In genomic region chr20:60137657-60138245, GRCh38 we compare ENCODE assay signal across 8 cellular contexts.
DNase-seq lines count a peak whose midpoint lies in the region; ATAC-seq and TF ChIP-seq lines count a peak whose summit lies in the region.

No MANE protein-coding gene starts in this region.

- H3K4me3 Mint-ChIP-seq in activated CD4-positive, alpha-beta memory T cell treated with anti-CD3 and anti-CD28 coated beads, Interleukin-2, amount 10 ng/mL, durations not matched to agents 7 days and 5 days = peak overlapping the region; percentile 18

- POLR2A ChIA-PET in activated CD4-positive, alpha-beta memory T cell treated with anti-CD3 and anti-CD28 coated beads, Interleukin-2, amount 10 ng/mL, durations not matched to agents 7 days and 5 days (lab: Charles Lee) = interaction anchor here (0.7 to 1.4 kb wide), 3 partner anchors 81 to 198 kb away, joined by 3 read pairs; partner anchors contain the start of genes FAM217B and PPP1R3D

- H3K36me3 ChIP-seq in heart right ventricle = no peaks in the 10 kb centered on the region

- TF ChIP-seq POLR2A in NB4 (IDR thresholded peaks at IDR 0.05; ENCODE audit: extremely low read depth, insufficient read length) = no peak

- no peaks in the 10 kb centered on the region for H3K27me3 ChIP-seq in heart right ventricle

- no peak for DNase-seq in Right ventricle myocardium inferior (ENCODE audit: missing footprints)
- no peak for DNase-seq in cardiac septum (ENCODE audit: low spot score)
- DNase-seq in NB4 (ENCODE audit: low read depth) = peak; percentile 88
- peak; percentile 46 for DNase-seq in activated CD4-positive, alpha-beta memory T cell treated with anti-CD3 and anti-CD28 coated beads, Interleukin-2, amount 10 ng/mL, durations not matched to agents 7 days and 5 days
- no peak for DNase-seq in heart right ventricle
- peak; percentile 56 for DNase-seq in stimulated activated CD4-positive, alpha-beta T cell treated with anti-CD3 and anti-CD28 coated beads, Interleukin-15, amount 100 ng/mL, for 24 hours
- DNase-seq in activated CD4-positive, CD25-positive, alpha-beta regulatory T cell treated with anti-CD3 and anti-CD28 coated beads, Interleukin-2, amount 50 U/mL, for 72 hours = no peak

- no peaks in the 10 kb centered on the region for H3K9me3 Mint-ChIP-seq in activated CD4-positive, alpha-beta memory T cell treated with anti-CD3 and anti-CD28 coated beads, Interleukin-2, amount 10 ng/mL, durations not matched to agents 7 days and 5 days

- H3K27ac Mint-ChIP-seq in activated CD4-positive, alpha-beta memory T cell treated with anti-CD3 and anti-CD28 coated beads, Interleukin-2, amount 10 ng/mL, durations not matched to agents 7 days and 5 days = no peak overlapping the region

- intact Hi-C loops in Right ventricle myocardium inferior (cut with DNase I) = loop anchor here (2.0 kb wide), 1 partner anchor 71 kb away; no protein-coding TSS in a partner anchor
- intact Hi-C loops in cardiac septum (cut with DNase I) = loop anchor here (5.0 kb wide), 1 partner anchor 70 kb away; no protein-coding TSS in a partner anchor
- intact Hi-C loops in heart right ventricle (cut with DNase I) = loop anchor here in 2 of 10 donors (5.0 kb wide), 1 partner anchor 70 kb away; no protein-coding TSS in a partner anchor

- no peaks in the 10 kb centered on the region for H3K27me3 Mint-ChIP-seq in activated CD4-positive, alpha-beta memory T cell treated with anti-CD3 and anti-CD28 coated beads, Interleukin-2, amount 10 ng/mL, durations not matched to agents 7 days and 5 days

- peaks cover 0 to 40% (median 31%) of the 10 kb centered on the region in 9 donors for H3K4me1 ChIP-seq in heart right ventricle

- ATAC-seq in Right ventricle myocardium inferior (peak; percentile 40), heart right ventricle (peak in 1 of 8 donors; percentile 52), HG03521 (IDR thresholded peaks at IDR 0.05; ENCODE audit: unreplicated experiment) (no peak)

- H3K27ac ChIP-seq in heart right ventricle = peak overlapping the region in 3 of 10 donors; percentile 36 to 71 (median 58)

- WGBS in heart right ventricle, 2 donors = 66 to 74% methylated on average over 3 of the region's 3 CpGs

- no peaks in the 10 kb centered on the region for H3K9me3 ChIP-seq in heart right ventricle

- no peaks in the 10 kb centered on the region for H3K36me3 Mint-ChIP-seq in activated CD4-positive, alpha-beta memory T cell treated with anti-CD3 and anti-CD28 coated beads, Interleukin-2, amount 10 ng/mL, durations not matched to agents 7 days and 5 days (ENCODE audit: low read depth)

- peaks cover 15% of the 10 kb centered on the region for H3K4me1 Mint-ChIP-seq in activated CD4-positive, alpha-beta memory T cell treated with anti-CD3 and anti-CD28 coated beads, Interleukin-2, amount 10 ng/mL, durations not matched to agents 7 days and 5 days

- TF ChIP-seq CTCF in NB4 (IDR thresholded peaks at IDR 0.05; ENCODE audit: low read depth, low read length) (peak; percentile 67), heart right ventricle (IDR thresholded peaks at IDR 0.05) (peak in 8 of 9 donors; percentile 37 to 68 (median 50))

- CTCF ChIA-PET in activated CD4-positive, alpha-beta memory T cell treated with anti-CD3 and anti-CD28 coated beads, Interleukin-2, amount 10 ng/mL, durations not matched to agents 7 days and 5 days (lab: Charles Lee) = interaction anchor here (0.7 to 1.8 kb wide), 13 partner anchors 13 to 1091 kb away, joined by 3 to 11 read pairs (median 4); partner anchors contain the start of genes FAM217B and PPP1R3D

- peak overlapping the region; percentile 80 for H3K4me3 ChIP-seq in NB4 (ENCODE audit: low read depth, low read length)
- peak overlapping the region in 7 of 10 donors; percentile 11 to 60 (median 40) for H3K4me3 ChIP-seq in heart right ventricle

Comparison
In these comparisons a context has a peak if more than half of its experiments do, and no peak if none do; other contexts are left out.
1. DNase-seq: peak in NB4 (single experiment), activated CD4-positive, alpha-beta memory T cell treated with anti-CD3 and anti-CD28 coated beads, Interleukin-2, amount 10 ng/mL, durations not matched to agents 7 days and 5 days (single experiment) and stimulated activated CD4-positive, alpha-beta T cell treated with anti-CD3 and anti-CD28 coated beads, Interleukin-15, amount 100 ng/mL, for 24 hours (single experiment); none in Right ventricle myocardium inferior (single experiment), cardiac septum (single experiment), heart right ventricle (0 of 2) and activated CD4-positive, CD25-positive, alpha-beta regulatory T cell treated with anti-CD3 and anti-CD28 coated beads, Interleukin-2, amount 50 U/mL, for 72 hours (single experiment).